ENCODE assay signal across 7 cellular contexts in genomic region chr3:126389112-126389791, GRCh38.
DNase-seq lines count a peak whose midpoint lies in the region; ATAC-seq and TF ChIP-seq lines count a peak whose summit lies in the region.

No MANE protein-coding gene starts in this region.

- H3K4me1 ChIP-seq in muscle layer of duodenum (ENCODE audit: control insufficient read depth in 1 of 2, insufficient read depth in 2 of 2, low read length in 2 of 2) (peaks cover 0 to 4% of the 10 kb centered on the region in 2 donors), stomach smooth muscle (ENCODE audit: control insufficient read depth, insufficient read depth, low read length) (peaks cover 8% of the 10 kb centered on the region)

- ATAC-seq in HG02938 (IDR thresholded peaks at IDR 0.05; ENCODE audit: unreplicated experiment) = peak; percentile 51

- DNase-seq in GM06990 (ENCODE audit: extremely low read depth, insufficient read length) (peak; percentile 81), NCI-H510A (lab: John Stamatoyannopoulos, UW) (peak; percentile 16), fibroblast of mammary gland (ENCODE audit: low read depth) (peak; percentile 88)
- peak; percentile 78 for DNase-seq in activated CD8-positive, alpha-beta memory T cell treated with anti-CD3 and anti-CD28 coated beads, Interleukin-2, amount 50 U/mL, for 48 hours

- no peaks in the 10 kb centered on the region for H3K36me3 ChIP-seq in GM06990 (ENCODE audit: control insufficient read depth, insufficient read depth, low read length)
- no peaks in the 10 kb centered on the region for H3K36me3 ChIP-seq in muscle layer of duodenum (ENCODE audit: control insufficient read depth in 1 of 2, insufficient read depth in 2 of 2, low read length in 2 of 2)
- no peaks in the 10 kb centered on the region for H3K36me3 ChIP-seq in stomach smooth muscle (ENCODE audit: control insufficient read depth in 2 of 2, insufficient read depth in 2 of 2, low read length in 2 of 2)

- H3K27me3 ChIP-seq in GM06990 (replicated peaks; ENCODE audit: control insufficient read depth, insufficient read depth, low read length) (no peaks in the 10 kb centered on the region), muscle layer of duodenum (ENCODE audit: low read depth, low read length) (no peaks in the 10 kb centered on the region), stomach smooth muscle (ENCODE audit: control insufficient read depth in 1 of 2, insufficient read depth in 2 of 2, low read length in 2 of 2) (no peaks in the 10 kb centered on the region)

- TF ChIP-seq CTCF in GM06990 (IDR thresholded peaks at IDR 0.05; ENCODE audit: insufficient read depth, low read length, poor library complexity, severe bottlenecking) (peak; percentile 59), fibroblast of mammary gland (conservative IDR thresholded peaks at IDR 0.05; ENCODE audit: control insufficient read depth, insufficient read depth, low read depth, low read length) (no peak)

- no peak overlapping the region for H3K4me3 ChIP-seq in GM06990 (replicated peaks; ENCODE audit: low read depth, low read length)
- peak overlapping the region; percentile 45 for H3K4me3 ChIP-seq in fibroblast of mammary gland (ENCODE audit: control insufficient read depth, low read depth, low read length)
- peak overlapping the region; percentile 46 to 59 for H3K4me3 ChIP-seq in muscle layer of duodenum (ENCODE audit: low read depth in 1 of 2, low read length in 2 of 2)
- H3K4me3 ChIP-seq in stomach smooth muscle (ENCODE audit: low read length in 2 of 2) = peak overlapping the region; percentile 71 to 74

- H3K9ac ChIP-seq in stomach smooth muscle (ENCODE audit: low read length in 2 of 2) = peak overlapping the region; percentile 74 to 86

- H3K9me3 ChIP-seq in muscle layer of duodenum (ENCODE audit: control insufficient read depth in 1 of 2, low read length in 2 of 2) (no peaks in the 10 kb centered on the region), stomach smooth muscle (ENCODE audit: control insufficient read depth in 2 of 2, low read length in 2 of 2) (no peaks in the 10 kb centered on the region)

- no peak overlapping the region for H3K27ac ChIP-seq in muscle layer of duodenum (ENCODE audit: low read length)
- peak overlapping the region; percentile 75 for H3K27ac ChIP-seq in stomach smooth muscle (ENCODE audit: low read length)

Comparison
In these comparisons a context has a peak if more than half of its experiments do, and no peak if none do; other contexts are left out.
1. DNase-seq: peak in every context shown above with its lines; median percentile 88 in fibroblast of mammary gland; 81 in GM06990; 78 in activated CD8-positive, alpha-beta memory T cell treated with anti-CD3 and anti-CD28 coated beads, Interleukin-2, amount 50 U/mL, for 48 hours; 16 in NCI-H510A.